ENCODE assay signal across 13 cellular contexts in genomic region chr12:132593521-132593920, GRCh38. TPM values are rescaled to one million over a fixed set of nuclear protein-coding genes. Genes with fewer than 3 reads are reported as not detected.
DNase-seq lines count a peak whose midpoint lies in the region; ATAC-seq and TF ChIP-seq lines count a peak whose summit lies in the region.
"Had no signal": no experiment of that assay in that cellular context is flagged by ENCODE, and none has a peak within 500 bp of the region (broad histone marks: within the 10 kb centered on the region; RNA-seq: fewer than 3 reads in every experiment).

No MANE protein-coding gene starts in this region.

- H3K27ac ChIP-seq in right cardiac atrium (ENCODE audit: low read length) (no peak overlapping the region), hepatocyte (no peak overlapping the region)

- peak overlapping the region in 2 of 3 experiments; percentile 62 to 73 for H3K4me3 Mint-ChIP-seq in nephron
- H3K4me3 Mint-ChIP-seq: activated naive CD8-positive, alpha-beta T cell; GM23338 had no signal

- peaks cover 4% of the 10 kb centered on the region for H3K9me3 Mint-ChIP-seq in nephron

- peaks cover 2% of the 10 kb centered on the region for H3K4me1 ChIP-seq in right cardiac atrium (ENCODE audit: control insufficient read depth, insufficient read depth, low read length)
- H3K4me1 ChIP-seq in hepatocyte (ENCODE audit: insufficient read depth) = no peaks in the 10 kb centered on the region

- POLR2A ChIA-PET in GM10248 (lab: Yijun Ruan, JAX) = no interaction called here

- no peaks in the 10 kb centered on the region for H4K20me1 ChIP-seq in hepatocyte (ENCODE audit: insufficient read depth, poor library complexity, severe bottlenecking)

- H3K27ac Mint-ChIP-seq in nephron = peak overlapping the region; percentile 15 to 67 (median 44)
- H3K27ac Mint-ChIP-seq: activated naive CD8-positive, alpha-beta T cell; GM23338 had no signal

- peaks cover 37% of the 10 kb centered on the region for H3K27me3 Mint-ChIP-seq in nephron (ENCODE audit: low read depth)

- no peaks in the 10 kb centered on the region for H3K9me2 ChIP-seq in hepatocyte (replicated peaks; ENCODE audit: insufficient read depth)

- no peak overlapping the region for H3K4me3 ChIP-seq in right cardiac atrium (ENCODE audit: low read length)
- H3K4me3 ChIP-seq in choroid plexus epithelial cell (ENCODE audit: low read depth, low read length) = peak overlapping the region; percentile 1
- H3K4me3 ChIP-seq in hepatocyte = no peak overlapping the region
- H3K4me3 ChIP-seq: GM23338 had no signal

- H2AFZ ChIP-seq in hepatocyte = no peak overlapping the region
- H2AFZ ChIP-seq: GM23338 had no signal

- no peak overlapping the region for H3K4me2 ChIP-seq in hepatocyte
- H3K4me2 ChIP-seq: GM23338 had no signal

- no peaks in the 10 kb centered on the region for H3K9me3 ChIP-seq in right cardiac atrium (ENCODE audit: control insufficient read depth, low read length)
- H3K9me3 ChIP-seq in hepatocyte (ENCODE audit: low read depth) = no peaks in the 10 kb centered on the region

- WGBS in right cardiac atrium = 72% methylated on average over 18 of the region's 18 CpGs
- 75% methylated on average over 18 of the region's 18 CpGs for WGBS in hepatocyte (ENCODE audit: low lambda C conversion rate, missing lambda C conversion rate)

- intact Hi-C loops in right cardiac atrium (cut with DNase I) (loop anchor here in 1 of 4 donors (10.0 kb wide), 1 partner anchor 99 kb away; the partner anchor contains the start of gene FBRSL1), cardiac septum (cut with DNase I) (no loop called here)

- TF ChIP-seq CTCF in choroid plexus epithelial cell (conservative IDR thresholded peaks at IDR 0.05; ENCODE audit: low read depth, low read length) (no peak), nephron (IDR thresholded peaks at IDR 0.05; ENCODE audit: unreplicated experiment in 3 of 3) (no peak), GM10248 (IDR thresholded peaks at IDR 0.05; ENCODE audit: control extremely low read depth, extremely low read depth, low read depth, missing control alignments) (no peak), hepatocyte (IDR thresholded peaks at IDR 0.05; ENCODE audit: poor library complexity) (no peak)

- DNase-seq in right cardiac atrium (peak in 2 of 3 donors; percentile 50 to 54), cardiac septum (ENCODE audit: low spot score) (no peak), choroid plexus epithelial cell (ENCODE audit: low read depth) (no peak), GM10248 (ENCODE audit: extremely low spot score) (no peak), NCI-H1436 (lab: John Stamatoyannopoulos, UW) (no peak), hepatocyte (ENCODE audit: low spot score) (no peak)
- no peak for DNase-seq in activated CD8-positive, alpha-beta memory T cell treated with anti-CD3 and anti-CD28 coated beads, Interleukin-2, amount 50 U/mL, for 4 hours
- DNase-seq: activated CD8-positive, alpha-beta memory T cell treated with anti-CD3 and anti-CD28 coated beads, Interleukin-2, amount 50 U/mL, for 48 hours had no signal

- peaks cover 16% of the 10 kb centered on the region for H3K4me1 Mint-ChIP-seq in nephron

- CTCF ChIA-PET in GM10248 (lab: Yijun Ruan, JAX) = no interaction called here

- H3K79me2 ChIP-seq in hepatocyte = no peaks in the 10 kb centered on the region

- H3K36me3 Mint-ChIP-seq in nephron (ENCODE audit: low read depth) = no peaks in the 10 kb centered on the region
- H3K36me3 Mint-ChIP-seq: activated naive CD8-positive, alpha-beta T cell had no signal

- H3K36me3 ChIP-seq in hepatocyte (replicated peaks; ENCODE audit: insufficient read depth, low read depth) = no peaks in the 10 kb centered on the region

- ATAC-seq in right cardiac atrium = peak; percentile 6 to 17

- H3K27me3 ChIP-seq in right cardiac atrium (ENCODE audit: control insufficient read depth, insufficient read depth) = no peaks in the 10 kb centered on the region
- peaks cover 3% of the 10 kb centered on the region for H3K27me3 ChIP-seq in hepatocyte

RNA-seq across cellular contexts. Expression of gene LRCOL1, which starts 16.9 kb away (rescaled TPM):
- total RNA-seq in right cardiac atrium (not detected), cardiac septum (not detected), hepatocyte (not detected in 2 replicates)
- polyA plus RNA-seq in right cardiac atrium (not detected), hepatocyte (0.28 TPM in 1 of 2 replicates, not detected in the other)
- total RNA-seq: occipital lobe had no signal
- polyA plus RNA-seq: GM23338, keratinocyte had no signal

RNA-seq across cellular contexts. Expression of gene P2RX2, which starts 25.1 kb away (rescaled TPM):
- total RNA-seq in right cardiac atrium = not detected
- polyA plus RNA-seq in right cardiac atrium = not detected
- total RNA-seq in cardiac septum = not detected
- total RNA-seq in hepatocyte = not detected in 2 replicates
- polyA plus RNA-seq in hepatocyte = not detected in 2 replicates
- total RNA-seq: occipital lobe had no signal
- polyA plus RNA-seq: keratinocyte had no signal

Comparison
In these comparisons a context has a peak if more than half of its experiments do, and no peak if none do; other contexts are left out.
1. DNase-seq: peak in right cardiac atrium (2 of 3); none in cardiac septum (single experiment), choroid plexus epithelial cell (single experiment), GM10248 (single experiment), NCI-H1436 (single experiment), activated CD8-positive, alpha-beta memory T cell treated with anti-CD3 and anti-CD28 coated beads, Interleukin-2, amount 50 U/mL, for 4 hours (single experiment) and hepatocyte (single experiment).